9 cellular contexts compared by ENCODE assay signal in the genomic region with DNA sequence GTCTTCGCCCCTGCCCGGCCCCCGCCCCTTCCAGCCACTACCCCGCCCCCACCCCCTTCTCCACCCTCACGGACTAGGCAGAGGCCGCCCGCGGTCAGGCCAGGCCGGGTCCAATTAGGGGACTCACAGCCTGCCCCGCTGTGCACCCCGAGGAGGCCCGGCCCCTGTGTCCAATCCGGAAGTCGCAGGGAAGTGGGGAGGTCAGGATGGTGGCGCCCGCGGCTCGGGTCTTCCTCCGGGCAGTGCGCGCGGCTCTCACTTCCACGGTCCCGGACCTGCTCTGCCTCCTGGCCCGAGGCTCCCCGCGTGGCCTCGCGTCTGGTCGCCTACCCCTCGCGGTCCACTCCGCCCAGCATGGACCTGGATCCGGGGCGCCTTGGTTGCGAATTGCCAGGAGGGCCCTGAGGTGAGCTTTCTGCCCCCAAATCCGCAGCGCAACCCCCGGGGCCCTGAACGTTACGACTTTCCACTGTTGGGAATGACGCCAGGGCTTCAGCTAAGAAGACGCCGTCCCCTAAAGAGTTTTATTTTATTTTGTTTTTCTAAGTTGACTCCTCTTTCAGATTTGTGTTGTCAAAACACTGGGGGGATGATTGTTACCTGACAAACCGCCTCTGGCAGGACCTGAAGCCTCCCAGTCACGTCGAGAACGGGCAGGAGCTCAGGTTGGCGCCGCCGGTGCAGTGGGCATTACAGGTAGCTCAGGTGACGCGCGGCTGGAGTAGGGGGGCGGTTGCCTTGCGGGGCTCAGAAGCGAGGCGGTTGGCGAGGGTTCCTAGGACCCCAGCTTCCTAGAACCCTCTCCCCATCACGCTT. TPM values are rescaled to one million over a fixed set of nuclear protein-coding genes. Genes with fewer than 3 reads are reported as not detected.
DNase-seq lines count a peak whose midpoint lies in the region; ATAC-seq and TF ChIP-seq lines count a peak whose summit lies in the region.
"Had no signal": no experiment of that assay in that cellular context is flagged by ENCODE, and none has a peak within 500 bp of the region (broad histone marks: within the 10 kb centered on the region; RNA-seq: fewer than 3 reads in every experiment).

No MANE protein-coding gene starts in this region.

- H3K4me1 ChIP-seq in GM23338 (ENCODE audit: insufficient read depth) (peaks cover 31% of the 10 kb centered on the region; the same call in 1 of the 2 replicates), gastroesophageal sphincter (peaks cover 0 to 88% (median 31%) of the 10 kb centered on the region in 3 donors), rectal smooth muscle tissue (ENCODE audit: control insufficient read depth, insufficient read depth, low read length) (no peaks in the 10 kb centered on the region)

- H2AFZ ChIP-seq in GM23338: peak overlapping the region; percentile 43; the same call in 1 of the 2 replicates

- no peaks in the 10 kb centered on the region for H3K9me3 ChIP-seq in gastroesophageal sphincter

- H4K20me1 ChIP-seq in GM23338 (replicated peaks; ENCODE audit: insufficient read depth): peaks cover 8% of the 10 kb centered on the region

- no peak overlapping the region for H3K9ac ChIP-seq in rectal smooth muscle tissue (ENCODE audit: low read length)

- ATAC-seq in GM23338 (peak; percentile 11), gastroesophageal sphincter (peak; percentile 17), omental fat pad (ENCODE audit: low FRiP score) (no peak), HG02623 (IDR thresholded peaks at IDR 0.05; ENCODE audit: unreplicated experiment) (no peak), GM18909 (IDR thresholded peaks at IDR 0.05; ENCODE audit: poor library complexity, unreplicated experiment) (no peak)

- peaks cover 16% of the 10 kb centered on the region for H3K79me2 ChIP-seq in GM23338 (replicated peaks; ENCODE audit: insufficient read depth)

- no peak overlapping the region for H3K27ac ChIP-seq in GM23338 (ENCODE audit: low read depth)
- no peak overlapping the region for H3K27ac ChIP-seq in gastroesophageal sphincter
- no peak overlapping the region for H3K27ac ChIP-seq in rectal smooth muscle tissue (ENCODE audit: low read depth, low read length)

- WGBS in gastroesophageal sphincter (ENCODE audit: low coverage in 1 of 2), 2 donors: 1 to 2% methylated on average over 13 to 18 of the region's 60 CpGs

- peaks cover 40% of the 10 kb centered on the region for H3K4me1 Mint-ChIP-seq in GM23338

- peak; percentile 69 for DNase-seq in GM23338 (ENCODE audit: low spot score)
- no peak for DNase-seq in omental fat pad (ENCODE audit: low spot score)
- DNase-seq in GM10266 (ENCODE audit: extremely low spot score): no peak
- DNase-seq: activated CD4-positive, alpha-beta T cell treated with anti-CD3 and anti-CD28 coated beads, Interleukin-2, amount 50 U/mL, for 1 hour had no signal

- H3K27me3 ChIP-seq in GM23338 (ENCODE audit: insufficient read depth) (peaks cover 81% of the 10 kb centered on the region), gastroesophageal sphincter (peaks cover 99% of the 10 kb centered on the region), rectal smooth muscle tissue (ENCODE audit: control insufficient read depth, insufficient read depth, low read length) (peaks cover 39% of the 10 kb centered on the region)

- TF ChIP-seq CTCF in GM23338 (conservative IDR thresholded peaks at IDR 0.05; ENCODE audit: low read depth in 2 of 2) (no peak), gastroesophageal sphincter (IDR thresholded peaks at IDR 0.05) (no peak), omental fat pad (IDR thresholded peaks at IDR 0.05) (no peak), GM10266 (IDR thresholded peaks at IDR 0.05; ENCODE audit: control insufficient read depth, insufficient read depth, low read depth, missing control alignments) (no peak)

- peaks cover 72% of the 10 kb centered on the region for H3K27me3 Mint-ChIP-seq in GM23338 (ENCODE audit: insufficient read depth, low read depth, poor library complexity)

- H3K4me3 Mint-ChIP-seq in GM23338: peak overlapping the region; percentile 81

- H3F3A ChIP-seq in GM23338 (replicated peaks; ENCODE audit: low read depth): peaks cover 24% of the 10 kb centered on the region

- TF ChIP-seq POLR2A in gastroesophageal sphincter (IDR thresholded peaks at IDR 0.05): no peak

- peak overlapping the region; percentile 67 for H3K4me3 ChIP-seq in GM23338
- H3K4me3 ChIP-seq in gastroesophageal sphincter: peak overlapping the region in 1 of 2 donors; percentile 50
- H3K4me3 ChIP-seq in rectal smooth muscle tissue (ENCODE audit: low read length): peak overlapping the region; percentile 15

- peaks cover 17% of the 10 kb centered on the region for H3K36me3 Mint-ChIP-seq in GM23338 (ENCODE audit: low read depth)

- H3K9me2 ChIP-seq in GM23338 (ENCODE audit: insufficient read depth): no peaks in the 10 kb centered on the region

- H3K9me3 Mint-ChIP-seq in GM23338: peaks cover 4% of the 10 kb centered on the region; the same call in 2 of the 3 replicates

- no peak overlapping the region; the same call in 1 of the 2 replicates for H3K27ac Mint-ChIP-seq in GM23338

- peaks cover 4% of the 10 kb centered on the region; the same call in 1 of the 2 replicates for H3K36me3 ChIP-seq in GM23338 (ENCODE audit: insufficient read depth)
- no peaks in the 10 kb centered on the region for H3K36me3 ChIP-seq in gastroesophageal sphincter
- no peaks in the 10 kb centered on the region for H3K36me3 ChIP-seq in rectal smooth muscle tissue (ENCODE audit: control insufficient read depth, insufficient read depth, low read length)

- TF ChIP-seq EP300 in gastroesophageal sphincter (IDR thresholded peaks at IDR 0.05): no peak

- peak overlapping the region; percentile 88 for H3K4me2 ChIP-seq in GM23338

TF ChIP-seq in GM23338, 12 proteins besides CTCF, POLR2A, EP300 and RAD21 (continues in another document):
- TF ChIP-seq, protein P1, sequence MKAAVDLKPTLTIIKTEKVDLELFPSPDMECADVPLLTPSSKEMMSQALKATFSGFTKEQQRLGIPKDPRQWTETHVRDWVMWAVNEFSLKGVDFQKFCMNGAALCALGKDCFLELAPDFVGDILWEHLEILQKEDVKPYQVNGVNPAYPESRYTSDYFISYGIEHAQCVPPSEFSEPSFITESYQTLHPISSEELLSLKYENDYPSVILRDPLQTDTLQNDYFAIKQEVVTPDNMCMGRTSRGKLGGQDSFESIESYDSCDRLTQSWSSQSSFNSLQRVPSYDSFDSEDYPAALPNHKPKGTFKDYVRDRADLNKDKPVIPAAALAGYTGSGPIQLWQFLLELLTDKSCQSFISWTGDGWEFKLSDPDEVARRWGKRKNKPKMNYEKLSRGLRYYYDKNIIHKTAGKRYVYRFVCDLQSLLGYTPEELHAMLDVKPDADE (IDR thresholded peaks at IDR 0.05): no peak
- TF ChIP-seq ZNF331 (CRISPR knock-in tag; IDR thresholded peaks at IDR 0.05; ENCODE audit: low read depth) (no peak), ZNF114 (CRISPR knock-in tag; IDR thresholded peaks at IDR 0.05) (no peak), EZH2phosphoT487 (IDR thresholded peaks at IDR 0.05; ENCODE audit: unreplicated experiment) (no peak), CREB1 (CRISPR knock-in tag; IDR thresholded peaks at IDR 0.05; ENCODE audit: low read depth) (no peak), EZH2 (IDR thresholded peaks at IDR 0.05; ENCODE audit: low read depth, unreplicated experiment) (no peak), POLR2AphosphoS5 (IDR thresholded peaks at IDR 0.05; ENCODE audit: low read depth) (no peak)

TF ChIP-seq in PFSK-1, 5 proteins besides CTCF, POLR2A, EP300 and RAD21:
- TF ChIP-seq, protein P2, sequence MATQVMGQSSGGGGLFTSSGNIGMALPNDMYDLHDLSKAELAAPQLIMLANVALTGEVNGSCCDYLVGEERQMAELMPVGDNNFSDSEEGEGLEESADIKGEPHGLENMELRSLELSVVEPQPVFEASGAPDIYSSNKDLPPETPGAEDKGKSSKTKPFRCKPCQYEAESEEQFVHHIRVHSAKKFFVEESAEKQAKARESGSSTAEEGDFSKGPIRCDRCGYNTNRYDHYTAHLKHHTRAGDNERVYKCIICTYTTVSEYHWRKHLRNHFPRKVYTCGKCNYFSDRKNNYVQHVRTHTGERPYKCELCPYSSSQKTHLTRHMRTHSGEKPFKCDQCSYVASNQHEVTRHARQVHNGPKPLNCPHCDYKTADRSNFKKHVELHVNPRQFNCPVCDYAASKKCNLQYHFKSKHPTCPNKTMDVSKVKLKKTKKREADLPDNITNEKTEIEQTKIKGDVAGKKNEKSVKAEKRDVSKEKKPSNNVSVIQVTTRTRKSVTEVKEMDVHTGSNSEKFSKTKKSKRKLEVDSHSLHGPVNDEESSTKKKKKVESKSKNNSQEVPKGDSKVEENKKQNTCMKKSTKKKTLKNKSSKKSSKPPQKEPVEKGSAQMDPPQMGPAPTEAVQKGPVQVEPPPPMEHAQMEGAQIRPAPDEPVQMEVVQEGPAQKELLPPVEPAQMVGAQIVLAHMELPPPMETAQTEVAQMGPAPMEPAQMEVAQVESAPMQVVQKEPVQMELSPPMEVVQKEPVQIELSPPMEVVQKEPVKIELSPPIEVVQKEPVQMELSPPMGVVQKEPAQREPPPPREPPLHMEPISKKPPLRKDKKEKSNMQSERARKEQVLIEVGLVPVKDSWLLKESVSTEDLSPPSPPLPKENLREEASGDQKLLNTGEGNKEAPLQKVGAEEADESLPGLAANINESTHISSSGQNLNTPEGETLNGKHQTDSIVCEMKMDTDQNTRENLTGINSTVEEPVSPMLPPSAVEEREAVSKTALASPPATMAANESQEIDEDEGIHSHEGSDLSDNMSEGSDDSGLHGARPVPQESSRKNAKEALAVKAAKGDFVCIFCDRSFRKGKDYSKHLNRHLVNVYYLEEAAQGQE (IDR thresholded peaks at IDR 0.05; ENCODE audit: insufficient read depth in 1 of 2, low read depth in 2 of 2, low read length in 2 of 2): no peak
- 0 out of 2 replicates have a peak, but pooled peaks have one; percentile 10 for TF ChIP-seq POLR2AphosphoS5 (IDR thresholded peaks at IDR 0.05; ENCODE audit: low read depth, low read length)
- no peak for TF ChIP-seq SIN3A (IDR thresholded peaks at IDR 0.05; ENCODE audit: borderline replicate concordance, insufficient read depth, low read length)
- TF ChIP-seq TAF1 (IDR thresholded peaks at IDR 0.05; ENCODE audit: borderline replicate concordance, insufficient read depth, low read length): no peak
- TF ChIP-seq FOXP2 (optimal IDR thresholded peaks at IDR 0.05; ENCODE audit: borderline replicate concordance, extremely low read depth, extremely low read length, insufficient read depth): no peak

RNA-seq across cellular contexts. Expression of a gene that starts 0.8 kb away (rescaled TPM):
- total RNA-seq in GM23338 (2014; rRNA removed; shearing (Covaris generic)): 15.8 and 25.3 TPM in 2 replicates
- polyA plus RNA-seq in GM23338 (2016; fragmentation: Nextera tagmentation; extraction: Ambion mirVana): 13.6 and 14.5 TPM in 2 replicates
- polyA plus RNA-seq in PFSK-1 (2012; ENCODE audit: insufficient read length, low read depth): 104 TPM
- total RNA-seq in gastroesophageal sphincter: 1 to 10 TPM in 2 of 4 donors, under 1 TPM in 1, not detected in 1; 0.81 to 2.6 (median 1.2) TPM
- total RNA-seq in omental fat pad: under 1 TPM in 3 of 4 donors, not detected in 1; 0.19 to 0.84 (median 0.63) TPM

Comparison
In these comparisons a context has a peak if more than half of its experiments do, and no peak if none do; other contexts are left out.
1. ATAC-seq: peak in GM23338 (single experiment) and gastroesophageal sphincter (single experiment); none in omental fat pad (single experiment), HG02623 (single experiment) and GM18909 (single experiment).